In genomic region chr18:7452331-7452730, GRCh38 we compare ENCODE assay signal across 8 cellular contexts.
DNase-seq lines count a peak whose midpoint lies in the region.

No MANE protein-coding gene starts in this region.

- H3K27me3 Mint-ChIP-seq in activated CD4-positive, alpha-beta T cell treated with anti-CD3 and anti-CD28 coated beads, Interleukin-2, amount 10 ng/mL, durations not matched to agents 7 days and 5 days, result peaks cover 2% of the 10 kb centered on the region

- DNase-seq in activated CD4-positive, alpha-beta T cell treated with anti-CD3 and anti-CD28 coated beads, Interleukin-2, amount 10 ng/mL, durations not matched to agents 7 days and 5 days, result peak; percentile 6
- DNase-seq in activated CD4-positive, alpha-beta T cell treated with anti-CD3 and anti-CD28 coated beads for 1 hour, result no peak
- DNase-seq in NCI-H460 (ENCODE audit: extremely low read depth, low read depth), result peak; percentile 43
- peak; percentile 1 to 38 for DNase-seq in dermis microvascular lymphatic vessel endothelial cell (ENCODE audit: low read depth in 2 of 2)
- peak; percentile 44 to 52 for DNase-seq in lung microvascular endothelial cell (ENCODE audit: low read depth in 2 of 2)
- no peak for DNase-seq in NCI-H1436 (lab: John Stamatoyannopoulos, UW)
- no peak for DNase-seq in NCI-H2227 treated with DMSO at 0.1 percent for 48 hours (lab: John Stamatoyannopoulos, UW)
- DNase-seq in cerebellar cortex (ENCODE audit: low spot score), result no peak

- H3K36me3 Mint-ChIP-seq in activated CD4-positive, alpha-beta T cell treated with anti-CD3 and anti-CD28 coated beads, Interleukin-2, amount 10 ng/mL, durations not matched to agents 7 days and 5 days (ENCODE audit: low read depth), result no peaks in the 10 kb centered on the region

- H3K27ac Mint-ChIP-seq in activated CD4-positive, alpha-beta T cell treated with anti-CD3 and anti-CD28 coated beads, Interleukin-2, amount 10 ng/mL, durations not matched to agents 7 days and 5 days, result no peak overlapping the region

- no peak overlapping the region for H3K4me3 Mint-ChIP-seq in activated CD4-positive, alpha-beta T cell treated with anti-CD3 and anti-CD28 coated beads, Interleukin-2, amount 10 ng/mL, durations not matched to agents 7 days and 5 days

- CTCF ChIA-PET in activated CD4-positive, alpha-beta T cell treated with anti-CD3 and anti-CD28 coated beads, Interleukin-2, amount 10 ng/mL, durations not matched to agents 7 days and 5 days (lab: Charles Lee), result no interaction called here

- no peaks in the 10 kb centered on the region for H3K9me3 Mint-ChIP-seq in activated CD4-positive, alpha-beta T cell treated with anti-CD3 and anti-CD28 coated beads, Interleukin-2, amount 10 ng/mL, durations not matched to agents 7 days and 5 days

- POLR2A ChIA-PET in activated CD4-positive, alpha-beta T cell treated with anti-CD3 and anti-CD28 coated beads, Interleukin-2, amount 10 ng/mL, durations not matched to agents 7 days and 5 days (lab: Charles Lee), result no interaction called here

- no peaks in the 10 kb centered on the region for H3K4me1 Mint-ChIP-seq in activated CD4-positive, alpha-beta T cell treated with anti-CD3 and anti-CD28 coated beads, Interleukin-2, amount 10 ng/mL, durations not matched to agents 7 days and 5 days

Comparison
In these comparisons a context has a peak if more than half of its experiments do, and no peak if none do; other contexts are left out.
1. DNase-seq: peak in activated CD4-positive, alpha-beta T cell treated with anti-CD3 and anti-CD28 coated beads, Interleukin-2, amount 10 ng/mL, durations not matched to agents 7 days and 5 days (single experiment), NCI-H460 (single experiment), dermis microvascular lymphatic vessel endothelial cell (2 of 2) and lung microvascular endothelial cell (2 of 2); none in activated CD4-positive, alpha-beta T cell treated with anti-CD3 and anti-CD28 coated beads for 1 hour (single experiment), NCI-H1436 (single experiment), NCI-H2227 treated with DMSO at 0.1 percent for 48 hours (single experiment) and cerebellar cortex (single experiment).